Comparison of ENCODE assay signal across 7 cellular contexts in the genomic region with DNA sequence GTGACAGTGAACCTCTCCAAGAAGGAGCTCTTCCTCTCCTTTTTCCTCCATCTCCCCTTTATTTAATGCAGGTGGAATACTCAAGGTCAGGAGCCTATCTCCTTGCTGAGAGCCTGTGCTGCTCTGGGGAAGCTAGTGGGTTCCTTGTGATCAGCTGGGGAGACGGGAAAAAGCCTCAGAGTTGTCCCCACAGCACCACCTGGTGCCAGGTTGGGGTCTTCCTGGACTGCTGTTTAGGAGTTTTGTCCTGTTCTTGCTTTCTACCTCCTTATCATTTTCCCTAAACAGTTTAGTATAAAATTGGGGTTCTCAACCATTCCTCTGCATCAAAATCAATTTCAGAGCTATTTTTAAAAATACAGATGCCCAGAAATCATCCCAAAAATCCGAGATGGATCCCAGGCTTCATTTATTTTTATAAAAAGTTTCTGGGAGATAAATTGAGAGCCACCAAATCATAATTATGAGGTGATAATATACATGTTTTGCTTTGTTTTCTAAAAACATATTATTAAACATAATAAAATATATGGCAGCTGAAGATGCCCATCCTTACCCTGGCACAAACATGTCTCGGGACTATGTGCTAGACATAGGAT. TPM values are rescaled to one million over a fixed set of nuclear protein-coding genes. Genes with fewer than 3 reads are reported as not detected.
DNase-seq lines count a peak whose midpoint lies in the region; ATAC-seq and TF ChIP-seq lines count a peak whose summit lies in the region.

No MANE protein-coding gene starts in this region.

- WGBS in GM23248 (ENCODE audit: low coverage in 1 of 2, low lambda C conversion rate in 2 of 2, missing lambda C conversion rate in 2 of 2), 2 experiments: 52 to 57% methylated on average over 3 of the region's 3 CpGs
- 49% methylated on average over 3 of the region's 3 CpGs for WGBS in suprapubic skin

- ATAC-seq in activated T-cell treated with anti-CD3 and anti-CD28 coated beads, Interleukin-2, amount 50 U/mL, for 72 hours (replicated peaks in 1 of 2): no peak

- H4K20me1 ChIP-seq in GM23248 (ENCODE audit: insufficient read depth): no peaks in the 10 kb centered on the region

- no peak overlapping the region for H3K27ac Mint-ChIP-seq in activated T-cell treated with anti-CD3 and anti-CD28 coated beads, Interleukin-2, amount 50 U/mL, for 72 hours

- TF ChIP-seq CTCF in suprapubic skin (IDR thresholded peaks at IDR 0.05): no peak

- H3K4me1 ChIP-seq in GM23248 (ENCODE audit: insufficient read depth) (peaks cover 14% of the 10 kb centered on the region), suprapubic skin (no peaks in the 10 kb centered on the region)

- H3F3A ChIP-seq in GM23248 (ENCODE audit: insufficient read depth): peaks cover 14% of the 10 kb centered on the region

- H3K27me3 ChIP-seq in GM23248 (replicated peaks; ENCODE audit: insufficient read depth): no peaks in the 10 kb centered on the region
- H3K27me3 ChIP-seq in suprapubic skin: no peaks in the 10 kb centered on the region

- in situ Hi-C loops in GM23248 (cut with MboI): loop anchor here (25.0 kb wide), 2 partner anchors 411 to 414 kb away; partner anchors contain the start of gene TMEM196

- H3K36me3 ChIP-seq in GM23248 (ENCODE audit: low read depth): no peaks in the 10 kb centered on the region
- H3K36me3 ChIP-seq in suprapubic skin: no peaks in the 10 kb centered on the region

- no peaks in the 10 kb centered on the region for H3K4me1 Mint-ChIP-seq in activated T-cell treated with anti-CD3 and anti-CD28 coated beads, Interleukin-2, amount 50 U/mL, for 72 hours (ENCODE audit: low read depth)

- peak overlapping the region; percentile 10; the same call in 1 of the 2 replicates for H2AFZ ChIP-seq in GM23248

- no peak overlapping the region for H3K4me3 ChIP-seq in GM23248
- H3K4me3 ChIP-seq in suprapubic skin: no peak overlapping the region

- TF ChIP-seq EP300 in suprapubic skin (IDR thresholded peaks at IDR 0.05): no peak

- no peak overlapping the region for H3K4me2 ChIP-seq in GM23248 (ENCODE audit: unreplicated experiment)

- no peak overlapping the region for H3K4me3 Mint-ChIP-seq in activated T-cell treated with anti-CD3 and anti-CD28 coated beads, Interleukin-2, amount 50 U/mL, for 72 hours

- no peak overlapping the region for H3K9ac ChIP-seq in GM23248

- no peaks in the 10 kb centered on the region for H3K27me3 Mint-ChIP-seq in activated T-cell treated with anti-CD3 and anti-CD28 coated beads, Interleukin-2, amount 50 U/mL, for 72 hours (ENCODE audit: low read depth)

- no peak for TF ChIP-seq POLR2A in suprapubic skin (IDR thresholded peaks at IDR 0.05)

- H3K9me3 Mint-ChIP-seq in activated T-cell treated with anti-CD3 and anti-CD28 coated beads, Interleukin-2, amount 50 U/mL, for 72 hours: no peaks in the 10 kb centered on the region

- no peak overlapping the region for H3K27ac ChIP-seq in GM23248
- no peak overlapping the region for H3K27ac ChIP-seq in suprapubic skin

- no peaks in the 10 kb centered on the region for H3K36me3 Mint-ChIP-seq in activated T-cell treated with anti-CD3 and anti-CD28 coated beads, Interleukin-2, amount 50 U/mL, for 72 hours (ENCODE audit: insufficient read depth in 2 of 2)

- H3K9me3 ChIP-seq in GM23248 (ENCODE audit: low read depth) (no peaks in the 10 kb centered on the region), suprapubic skin (no peaks in the 10 kb centered on the region)

- H3K79me2 ChIP-seq in GM23248 (ENCODE audit: insufficient read depth): no peaks in the 10 kb centered on the region

- DNase-seq in Daoy (ENCODE audit: low read depth) (peak; percentile 85), GM23248 (peak; percentile 68), NCI-H1930 (lab: John Stamatoyannopoulos, UW) (peak; percentile 33 to 39), iPS-NIHi11 (ENCODE audit: low spot score) (peak; percentile 77), stromal cell of bone marrow (ENCODE audit: low read depth) (peak; percentile 52), suprapubic skin (ENCODE audit: low spot score in 2 of 2) (no peak)
- DNase-seq in activated T-cell treated with anti-CD3 and anti-CD28 coated beads, Interleukin-2, amount 50 U/mL, for 72 hours: peak; percentile 6 to 18

- peaks cover 4% of the 10 kb centered on the region; the same call in 1 of the 2 replicates for H3K9me2 ChIP-seq in GM23248 (ENCODE audit: insufficient read depth)

RNA-seq across cellular contexts. Expression of gene MACC1, which starts 44.3 kb away (rescaled TPM):
- 15.4 and 29.6 TPM in 2 replicates for total RNA-seq in Daoy (2014; rRNA removed; shearing (Covaris generic))
- total RNA-seq in GM23248 (2014; rRNA removed; shearing (Covaris generic)): 0.11 and 0.13 TPM in 2 replicates
- polyA plus RNA-seq in GM23248 (2016; fragmentation: Nextera tagmentation; extraction: Ambion mirVana): 0.03 and 0.05 TPM in 2 replicates
- total RNA-seq in activated T-cell treated with anti-CD3 and anti-CD28 coated beads, Interleukin-2, amount 50 U/mL, for 72 hours: under 1 TPM; 0.12 to 0.22 TPM
- total RNA-seq in suprapubic skin: 10 to 100 TPM in 3 of 4 donors, 1 to 10 TPM in 1; 8.6 to 13.0 (median 11.5) TPM

Comparison
In these comparisons a context has a peak if more than half of its experiments do, and no peak if none do; other contexts are left out.
1. DNase-seq: peak in Daoy (single experiment), GM23248 (single experiment), NCI-H1930 (2 of 2), activated T-cell treated with anti-CD3 and anti-CD28 coated beads, Interleukin-2, amount 50 U/mL, for 72 hours (2 of 2), iPS-NIHi11 (single experiment) and stromal cell of bone marrow (single experiment); none in suprapubic skin (0 of 2).